21 cellular contexts compared by ENCODE assay signal in the genomic region with DNA sequence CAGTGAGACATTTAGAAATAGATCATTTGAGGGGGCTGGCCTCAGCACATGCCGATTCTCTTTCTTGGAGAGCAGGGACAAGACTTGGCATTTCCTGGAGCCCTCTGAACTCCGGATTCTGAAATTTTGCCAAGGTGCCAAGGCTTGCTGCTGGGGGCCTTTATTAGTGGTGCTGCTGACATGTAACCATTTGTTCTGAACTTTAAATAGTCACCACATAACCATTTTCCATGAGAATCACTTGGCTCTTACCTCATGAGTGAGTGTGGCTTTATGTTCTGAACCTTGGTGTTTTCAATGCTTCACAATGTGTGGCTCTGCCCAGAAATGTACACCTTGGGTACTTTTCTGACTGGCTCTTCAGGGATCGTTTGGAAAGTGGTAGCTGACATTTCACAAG. TPM values are rescaled to one million over a fixed set of nuclear protein-coding genes. Genes with fewer than 3 reads are reported as not detected.
"Had no signal": no experiment of that assay in that cellular context is flagged by ENCODE, and none has a peak within 500 bp of the region (broad histone marks: within the 10 kb centered on the region; RNA-seq: fewer than 3 reads in every experiment).

No MANE protein-coding gene starts in this region.

- H3K4me1 ChIP-seq: foreskin keratinocyte, parathyroid adenoma, psoas muscle had no signal

- H3K9me3 ChIP-seq: esophagus muscularis mucosa, heart left ventricle, psoas muscle, thoracic aorta had no signal

- H3K4me3 ChIP-seq: esophagus muscularis mucosa, psoas muscle, skin epidermis, thoracic aorta had no signal

- H3K79me2 ChIP-seq: parathyroid adenoma had no signal

- H3K4me1 Mint-ChIP-seq: activated B cell treated with CpG ODN at 0.5 μM for 24 hours; activated CD8-positive, alpha-beta memory T cell treated with anti-CD3 and anti-CD28 coated beads, Interleukin-2, amount 10 ng/mL, durations not matched to agents 7 days and 5 days; immature natural killer cell; mesothelial cell of epicardium; naive thymus-derived CD4-positive, alpha-beta T cell had no signal

- DNase-seq: activated effector memory CD4-positive, alpha-beta T cell treated with Interleukin-2 at 50 U/mL for 16 hours; anterior cingulate cortex; foreskin keratinocyte; hypothalamus; immature natural killer cell; kidney; nucleus accumbens had no signal

- H2AFZ ChIP-seq: parathyroid adenoma had no signal

- H3K27ac ChIP-seq: esophagus muscularis mucosa, foreskin keratinocyte, heart left ventricle, parathyroid adenoma, psoas muscle, skin epidermis, thoracic aorta had no signal

- H3K4me3 Mint-ChIP-seq: activated B cell treated with CpG ODN at 0.5 μM for 24 hours; activated CD8-positive, alpha-beta memory T cell treated with anti-CD3 and anti-CD28 coated beads, Interleukin-2, amount 10 ng/mL, durations not matched to agents 7 days and 5 days; activated CD8-positive, alpha-beta T cell treated with anti-CD3 and anti-CD28 coated beads, Interleukin-2, amount 10 ng/mL, durations not matched to agents 7 days and 5 days; activated naive CD8-positive, alpha-beta T cell; activated T-cell treated with anti-CD3 and anti-CD28 coated beads, Interleukin-2, amount 50 U/mL, for 72 hours; brain; immature natural killer cell; mesothelial cell of epicardium; naive thymus-derived CD4-positive, alpha-beta T cell had no signal

- H3K36me3 Mint-ChIP-seq: activated CD8-positive, alpha-beta memory T cell treated with anti-CD3 and anti-CD28 coated beads, Interleukin-2, amount 10 ng/mL, durations not matched to agents 7 days and 5 days; activated naive CD8-positive, alpha-beta T cell; immature natural killer cell; mesothelial cell of epicardium; naive thymus-derived CD4-positive, alpha-beta T cell had no signal

- H3K36me3 ChIP-seq: esophagus muscularis mucosa, heart left ventricle, thoracic aorta had no signal

- H3K9me3 Mint-ChIP-seq: activated B cell treated with CpG ODN at 0.5 μM for 24 hours; activated T-cell treated with anti-CD3 and anti-CD28 coated beads, Interleukin-2, amount 50 U/mL, for 72 hours; immature natural killer cell; mesothelial cell of epicardium had no signal

- H3K27ac Mint-ChIP-seq: activated B cell treated with CpG ODN at 0.5 μM for 24 hours; activated CD8-positive, alpha-beta memory T cell treated with anti-CD3 and anti-CD28 coated beads, Interleukin-2, amount 10 ng/mL, durations not matched to agents 7 days and 5 days; activated CD8-positive, alpha-beta T cell treated with anti-CD3 and anti-CD28 coated beads, Interleukin-2, amount 10 ng/mL, durations not matched to agents 7 days and 5 days; activated naive CD8-positive, alpha-beta T cell; activated T-cell treated with anti-CD3 and anti-CD28 coated beads, Interleukin-2, amount 50 U/mL, for 72 hours; brain; immature natural killer cell; mesothelial cell of epicardium; naive thymus-derived CD4-positive, alpha-beta T cell had no signal

RNA-seq across cellular contexts. Expression of gene SYT13, which starts 33.3 kb away (rescaled TPM):
- total RNA-seq: activated B cell treated with CpG ODN at 0.5 μM for 24 hours; activated CD8-positive, alpha-beta memory T cell treated with anti-CD3 and anti-CD28 coated beads, Interleukin-2, amount 10 ng/mL, durations not matched to agents 7 days and 5 days; activated CD8-positive, alpha-beta T cell treated with anti-CD3 and anti-CD28 coated beads, Interleukin-2, amount 10 ng/mL, durations not matched to agents 7 days and 5 days; activated T-cell treated with anti-CD3 and anti-CD28 coated beads, Interleukin-2, amount 50 U/mL, for 72 hours; foreskin keratinocyte; naive thymus-derived CD4-positive, alpha-beta T cell; thoracic aorta had no signal
